17 cellular contexts compared by ENCODE assay signal in genomic region chr7:69656890-69657289, GRCh38. TPM values are rescaled to one million over a fixed set of nuclear protein-coding genes. Genes with fewer than 3 reads are reported as not detected.
DNase-seq lines count a peak whose midpoint lies in the region; ATAC-seq and TF ChIP-seq lines count a peak whose summit lies in the region.
"Had no signal": no experiment of that assay in that cellular context is flagged by ENCODE, and none has a peak within 500 bp of the region (broad histone marks: within the 10 kb centered on the region; RNA-seq: fewer than 3 reads in every experiment).

No MANE protein-coding gene starts in this region.

- no peak overlapping the region for H3K27ac Mint-ChIP-seq in activated CD4-positive, alpha-beta T cell treated with anti-CD3 and anti-CD28 coated beads, Interleukin-2, amount 10 ng/mL, durations not matched to agents 24 days and 14 days

- TF ChIP-seq CTCF in upper lobe of right lung (IDR thresholded peaks at IDR 0.05): no peak

- DNase-seq in DMS53 (lab: John Stamatoyannopoulos, UW): peak; percentile 24
- no peak for DNase-seq in DMS53 treated with DMSO at 0.1 percent for 48 hours (lab: John Stamatoyannopoulos, UW; ENCODE audit: unreplicated experiment)
- peak; percentile 87 for DNase-seq in adipocyte (ENCODE audit: low read depth)
- peak; percentile 68 for DNase-seq in left ventricle myocardium superior
- no peak for DNase-seq in activated CD4-positive, alpha-beta T cell treated with anti-CD3 and anti-CD28 coated beads, Interleukin-2, amount 10 ng/mL, durations not matched to agents 24 days and 14 days
- no peak for DNase-seq in activated CD4-positive, alpha-beta T cell treated with anti-CD3 and anti-CD28 coated beads, Interleukin-2, amount 50 U/mL, for 48 hours
- no peak for DNase-seq in upper lobe of right lung
- DNase-seq: activated T-cell treated with anti-CD3 and anti-CD28 coated beads, Interleukin-2, amount 50 U/mL, for 1 hour; brain microvascular endothelial cell; EL; kidney glomerular epithelial cell; NCI-H1105 treated with DMSO at 0.1 percent for 48 hours; pancreas; PC-9; stimulated activated CD4-positive, alpha-beta T cell treated with anti-CD3 and anti-CD28 coated beads, Interleukin-4, amount 100 ng/mL, for 24 hours; stomach had no signal

- ATAC-seq in left ventricle myocardium superior: peak; percentile 88
- no peak for ATAC-seq in upper lobe of right lung

- no peak overlapping the region for H3K4me3 Mint-ChIP-seq in activated CD4-positive, alpha-beta T cell treated with anti-CD3 and anti-CD28 coated beads, Interleukin-2, amount 10 ng/mL, durations not matched to agents 24 days and 14 days

- no peaks in the 10 kb centered on the region for H3K27me3 ChIP-seq in adipocyte (replicated peaks; ENCODE audit: control insufficient read depth, insufficient read depth, low read length)
- no peaks in the 10 kb centered on the region for H3K27me3 ChIP-seq in skeletal muscle tissue (ENCODE audit: control insufficient read depth in 3 of 3, insufficient read depth in 3 of 3, low read length in 3 of 3)
- H3K27me3 ChIP-seq in upper lobe of right lung: no peaks in the 10 kb centered on the region
- H3K27me3 ChIP-seq: brain microvascular endothelial cell, pancreas, stomach had no signal

- intact Hi-C loops in left ventricle myocardium superior (cut with micrococcal nuclease): no loop called here
- intact Hi-C loops in activated CD4-positive, alpha-beta T cell treated with anti-CD3 and anti-CD28 coated beads, Interleukin-2, amount 10 ng/mL, durations not matched to agents 24 days and 14 days (cut with micrococcal nuclease): no loop called here
- intact Hi-C loops in upper lobe of right lung (cut with DNase I): no loop called here

- peaks cover 24% of the 10 kb centered on the region for H3K4me1 ChIP-seq in adipocyte (ENCODE audit: control insufficient read depth, insufficient read depth, low read length)
- peaks cover 6 to 30% (median 14%) of the 10 kb centered on the region in 3 donors for H3K4me1 ChIP-seq in skeletal muscle tissue (ENCODE audit: control insufficient read depth in 3 of 3, insufficient read depth in 3 of 3, low read length in 3 of 3)
- peaks cover 41% of the 10 kb centered on the region for H3K4me1 ChIP-seq in upper lobe of right lung

- H3K4me3 ChIP-seq in adipocyte (ENCODE audit: low read length) (no peak overlapping the region), skeletal muscle tissue (ENCODE audit: low read length in 3 of 3) (no peak overlapping the region), upper lobe of right lung (no peak overlapping the region)
- H3K4me3 ChIP-seq: pancreas, PC-9, stomach had no signal

- H3K9me3 ChIP-seq in adipocyte (ENCODE audit: control insufficient read depth, low read length): no peaks in the 10 kb centered on the region
- H3K9me3 ChIP-seq in skeletal muscle tissue (ENCODE audit: control insufficient read depth in 3 of 3, low read length in 3 of 3): no peaks in the 10 kb centered on the region
- no peaks in the 10 kb centered on the region for H3K9me3 ChIP-seq in upper lobe of right lung
- H3K9me3 ChIP-seq: pancreas, stomach had no signal

- H3K9me3 Mint-ChIP-seq in activated CD4-positive, alpha-beta T cell treated with anti-CD3 and anti-CD28 coated beads, Interleukin-2, amount 10 ng/mL, durations not matched to agents 24 days and 14 days: no peaks in the 10 kb centered on the region

- H3K36me3 ChIP-seq in adipocyte (ENCODE audit: control insufficient read depth, insufficient read depth, low read length, severe bottlenecking) (no peaks in the 10 kb centered on the region), skeletal muscle tissue (ENCODE audit: control insufficient read depth in 3 of 3, insufficient read depth in 3 of 3, low read length in 3 of 3) (no peaks in the 10 kb centered on the region), upper lobe of right lung (no peaks in the 10 kb centered on the region)
- H3K36me3 ChIP-seq: brain microvascular endothelial cell, pancreas, stomach had no signal

- no peaks in the 10 kb centered on the region for H3K4me1 Mint-ChIP-seq in activated CD4-positive, alpha-beta T cell treated with anti-CD3 and anti-CD28 coated beads, Interleukin-2, amount 10 ng/mL, durations not matched to agents 24 days and 14 days

- H3K27me3 Mint-ChIP-seq in activated CD4-positive, alpha-beta T cell treated with anti-CD3 and anti-CD28 coated beads, Interleukin-2, amount 10 ng/mL, durations not matched to agents 24 days and 14 days: no peaks in the 10 kb centered on the region

- H3K27ac ChIP-seq in skeletal muscle tissue (ENCODE audit: low read depth, low read length) (peak overlapping the region; percentile 8), upper lobe of right lung (no peak overlapping the region)
- H3K27ac ChIP-seq: brain microvascular endothelial cell, pancreas, PC-9, stomach had no signal

- no peak overlapping the region for H3K9ac ChIP-seq in adipocyte (ENCODE audit: low read length)
- H3K9ac ChIP-seq in skeletal muscle tissue (ENCODE audit: low read depth in 1 of 3, low read length in 3 of 3): no peak overlapping the region

- H3K36me3 Mint-ChIP-seq in activated CD4-positive, alpha-beta T cell treated with anti-CD3 and anti-CD28 coated beads, Interleukin-2, amount 10 ng/mL, durations not matched to agents 24 days and 14 days (ENCODE audit: low read depth): no peaks in the 10 kb centered on the region

RNA-seq across cellular contexts. Expression of gene AUTS2, which starts 58.6 kb away (rescaled TPM):
- total RNA-seq in left ventricle myocardium superior: 7.9 TPM
- 43.3 TPM for total RNA-seq in skeletal muscle tissue
- 0.76 and 2.1 TPM in 2 replicates for total RNA-seq in activated CD4-positive, alpha-beta T cell treated with anti-CD3 and anti-CD28 coated beads, Interleukin-2, amount 10 ng/mL, durations not matched to agents 24 days and 14 days
- total RNA-seq in upper lobe of right lung: 56.0 TPM
- total RNA-seq: PC-9 had no signal

Comparison
In these comparisons a context has a peak if more than half of its experiments do, and no peak if none do; other contexts are left out.
1. DNase-seq: peak in DMS53 (single experiment), adipocyte (single experiment) and left ventricle myocardium superior (single experiment); none in DMS53 treated with DMSO at 0.1 percent for 48 hours (single experiment), activated CD4-positive, alpha-beta T cell treated with anti-CD3 and anti-CD28 coated beads, Interleukin-2, amount 10 ng/mL, durations not matched to agents 24 days and 14 days (single experiment), activated CD4-positive, alpha-beta T cell treated with anti-CD3 and anti-CD28 coated beads, Interleukin-2, amount 50 U/mL, for 48 hours (0 of 2) and upper lobe of right lung (single experiment).